2 cellular contexts compared by ENCODE assay signal in genomic region chr10:61477469-61477868, GRCh38.
TF ChIP-seq lines count a peak whose summit lies in the region.

No MANE protein-coding gene starts in this region.

TF ChIP-seq in A549, 52 proteins besides CTCF, POLR2A, EP300 and RAD21:
- TF ChIP-seq HOXB5 (CRISPR knock-in tag; IDR thresholded peaks at IDR 0.05) = no peak
- TF ChIP-seq FOXS1 (CRISPR knock-in tag; IDR thresholded peaks at IDR 0.05) = no peak
- TF ChIP-seq CEBPB (IDR thresholded peaks at IDR 0.05) = no peak
- no peak for TF ChIP-seq NPAS2 (CRISPR knock-in tag; IDR thresholded peaks at IDR 0.05; ENCODE audit: borderline replicate concordance)
- no peak for TF ChIP-seq HDAC2 (IDR thresholded peaks at IDR 0.05)
- no peak for TF ChIP-seq MAX (IDR thresholded peaks at IDR 0.05)
- TF ChIP-seq BCL3 (IDR thresholded peaks at IDR 0.05) = no peak
- TF ChIP-seq RNF2 (IDR thresholded peaks at IDR 0.05; ENCODE audit: borderline replicate concordance, low read depth) = no peak
- no peak for TF ChIP-seq CBX8 (IDR thresholded peaks at IDR 0.05)
- TF ChIP-seq REST (IDR thresholded peaks at IDR 0.05) = no peak
- no peak for TF ChIP-seq E2F6 (IDR thresholded peaks at IDR 0.05; ENCODE audit: borderline replicate concordance, low read depth)
- no peak for TF ChIP-seq NR3C1 (IDR thresholded peaks at IDR 0.05)
- TF ChIP-seq HOXA7 (CRISPR knock-in tag; IDR thresholded peaks at IDR 0.05) = no peak
- TF ChIP-seq POLR2AphosphoS2 (conservative IDR thresholded peaks at IDR 0.05; ENCODE audit: low read length) = no peak
- no peak for TF ChIP-seq TFCP2L1 (CRISPR knock-in tag; IDR thresholded peaks at IDR 0.05)
- TF ChIP-seq ATOH8 (CRISPR knock-in tag; IDR thresholded peaks at IDR 0.05; ENCODE audit: low read depth) = no peak

TF ChIP-seq in H1, 55 proteins besides CTCF, POLR2A, EP300 and RAD21:
- no peak for TF ChIP-seq SIX5 (IDR thresholded peaks at IDR 0.05; ENCODE audit: low read depth, low read length)
- TF ChIP-seq SIN3A (conservative IDR thresholded peaks at IDR 0.05 in 1 of 2, IDR thresholded peaks at IDR 0.05 in 1 of 2; ENCODE audit: low read depth in 1 of 2, low read length in 2 of 2) = no peak
- TF ChIP-seq PHF8 (conservative IDR thresholded peaks at IDR 0.05; ENCODE audit: low read depth, low read length) = no peak
- TF ChIP-seq CTBP2 (IDR thresholded peaks at IDR 0.05; ENCODE audit: borderline replicate concordance, insufficient read depth, insufficient read length, low read length) = no peak
- TF ChIP-seq TAF7 (optimal IDR thresholded peaks at IDR 0.05; ENCODE audit: borderline replicate concordance, low read depth, low read length) = no peak
- TF ChIP-seq RNF2 (IDR thresholded peaks at IDR 0.05; ENCODE audit: borderline replicate concordance, low read depth, low read length, missing control alignments, poor library complexity, severe bottlenecking) = no peak
